In genomic region chr1:66676616-66677298, GRCh38 we compare ENCODE assay signal across 12 cellular contexts.
DNase-seq lines count a peak whose midpoint lies in the region; ATAC-seq and TF ChIP-seq lines count a peak whose summit lies in the region.
"Had no signal": no experiment of that assay in that cellular context is flagged by ENCODE, and none has a peak within 500 bp of the region (broad histone marks: within the 10 kb centered on the region; RNA-seq: fewer than 3 reads in every experiment).

No MANE protein-coding gene starts in this region.

- H3K36me3 Mint-ChIP-seq in osteocyte (ENCODE audit: unreplicated experiment), result peaks cover 38% of the 10 kb centered on the region
- H3K36me3 Mint-ChIP-seq in progenitor cell of endocrine pancreas (ENCODE audit: insufficient read depth), result no peaks in the 10 kb centered on the region

- H3K4me2 ChIP-seq in PC-3 (ENCODE audit: low read length), result no peak overlapping the region
- H3K4me2 ChIP-seq: BLaER1 had no signal

- POLR2A ChIA-PET in PC-3 (lab: Charles Lee; ENCODE audit: unreplicated experiment), result no interaction called here

- H4K20me1 ChIP-seq in PC-3 (ENCODE audit: low read length), result no peaks in the 10 kb centered on the region
- H4K20me1 ChIP-seq: BLaER1 had no signal

- H2AFZ ChIP-seq in PC-3 (ENCODE audit: low read length), result no peak overlapping the region

- H3K9me3 Mint-ChIP-seq in osteocyte (ENCODE audit: unreplicated experiment) (no peaks in the 10 kb centered on the region), progenitor cell of endocrine pancreas (ENCODE audit: low read depth) (no peaks in the 10 kb centered on the region)

- peak overlapping the region; percentile 86 for H3K27ac ChIP-seq in SK-N-MC
- H3K27ac ChIP-seq in PC-3 (ENCODE audit: low read length), result no peak overlapping the region
- H3K27ac ChIP-seq: BLaER1 had no signal

- H3K9ac ChIP-seq in SK-N-MC (ENCODE audit: insufficient read length), result peak overlapping the region; percentile 52
- no peak overlapping the region for H3K9ac ChIP-seq in PC-3 (ENCODE audit: low read length)
- H3K9ac ChIP-seq: BLaER1 had no signal

- ATAC-seq in GM19035 (IDR thresholded peaks at IDR 0.05; ENCODE audit: unreplicated experiment), result no peak
- no peak for ATAC-seq in PC-3

- no peaks in the 10 kb centered on the region for H3F3A ChIP-seq in PC-3 (ENCODE audit: low read length, unreplicated experiment)

- peaks cover 83% of the 10 kb centered on the region for H3K27me3 ChIP-seq in PC-3 (ENCODE audit: low read length)
- H3K27me3 ChIP-seq in BE2C, result no peaks in the 10 kb centered on the region
- H3K27me3 ChIP-seq: BLaER1 had no signal

- DNase-seq in AG08396 (ENCODE audit: low spot score) (peak; percentile 8), SK-N-MC (ENCODE audit: low read depth, low spot score) (peak; percentile 45), fibroblast of the conjunctiva (ENCODE audit: low read depth) (peak; percentile 3), osteocyte (ENCODE audit: extremely low spot score, unreplicated experiment) (no peak), PC-3 (no peak), progenitor cell of endocrine pancreas (ENCODE audit: low spot score, unreplicated experiment) (no peak), BE2C (no peak)
- DNase-seq: NCI-H2081 treated with DMSO at 0.1 percent for 48 hours; retina; stimulated activated CD8-positive, alpha-beta memory T cell treated with anti-CD3 and anti-CD28 coated beads, Interleukin-4, amount 100 ng/mL, for 48 hours had no signal

- H3K9me3 ChIP-seq in SK-N-MC (ENCODE audit: low read depth, low read length) (no peaks in the 10 kb centered on the region), PC-3 (ENCODE audit: low read length) (no peaks in the 10 kb centered on the region), BE2C (no peaks in the 10 kb centered on the region)
- H3K9me3 ChIP-seq: BLaER1 had no signal

- no peaks in the 10 kb centered on the region for H3K27me3 Mint-ChIP-seq in osteocyte (ENCODE audit: unreplicated experiment)
- H3K27me3 Mint-ChIP-seq in progenitor cell of endocrine pancreas, result no peaks in the 10 kb centered on the region

- intact Hi-C loops in PC-3 (cut with micrococcal nuclease), result no loop called here

- H3K27ac Mint-ChIP-seq in osteocyte (ENCODE audit: unreplicated experiment) (peak overlapping the region; percentile 97), progenitor cell of endocrine pancreas (no peak overlapping the region)

- no TSS peak for BruUV-seq in PC-3 (replicated peaks; lab: Mats Ljungman, UMichigan)

- H3K79me2 ChIP-seq in PC-3 (ENCODE audit: low read length), result no peaks in the 10 kb centered on the region

- TF ChIP-seq CTCF in osteocyte (IDR thresholded peaks at IDR 0.05), result no peak
- TF ChIP-seq CTCF in PC-3 (conservative IDR thresholded peaks at IDR 0.05; ENCODE audit: low read depth, low read length), result no peak
- TF ChIP-seq CTCF in progenitor cell of endocrine pancreas (IDR thresholded peaks at IDR 0.05; ENCODE audit: unreplicated experiment), result no peak
- TF ChIP-seq CTCF in BE2C (IDR thresholded peaks at IDR 0.05; ENCODE audit: low read depth, low read length), result no peak

- H3K4me3 ChIP-seq in SK-N-MC (peak overlapping the region; percentile 24), PC-3 (ENCODE audit: low read length) (no peak overlapping the region), BE2C (ENCODE audit: low read depth, low read length) (no peak overlapping the region)
- H3K4me3 ChIP-seq: BLaER1 had no signal

- H3K9me2 ChIP-seq in PC-3 (replicated peaks; ENCODE audit: low read length), result no peaks in the 10 kb centered on the region

- CTCF ChIA-PET in PC-3 (lab: Charles Lee), result no interaction called here

- H3K4me3 Mint-ChIP-seq in osteocyte (ENCODE audit: unreplicated experiment) (peak overlapping the region; percentile 23), progenitor cell of endocrine pancreas (ENCODE audit: low read depth) (no peak overlapping the region)

- H3K4me1 Mint-ChIP-seq in osteocyte (ENCODE audit: unreplicated experiment), result peaks cover 50% of the 10 kb centered on the region
- H3K4me1 Mint-ChIP-seq in progenitor cell of endocrine pancreas (ENCODE audit: low read depth), result peaks cover 2% of the 10 kb centered on the region

- H3K4me1 ChIP-seq in PC-3 (ENCODE audit: insufficient read depth, low read length) (no peaks in the 10 kb centered on the region), BE2C (no peaks in the 10 kb centered on the region)

- H3K36me3 ChIP-seq in SK-N-MC (ENCODE audit: insufficient read depth, low read length), result no peaks in the 10 kb centered on the region
- H3K36me3 ChIP-seq in PC-3 (ENCODE audit: low read depth, low read length), result no peaks in the 10 kb centered on the region
- no peaks in the 10 kb centered on the region for H3K36me3 ChIP-seq in BE2C
- H3K36me3 ChIP-seq: BLaER1 had no signal

Comparison
In these comparisons a context has a peak if more than half of its experiments do, and no peak if none do; other contexts are left out.
1. DNase-seq: peak in AG08396 (single experiment), SK-N-MC (single experiment) and fibroblast of the conjunctiva (single experiment); none in osteocyte (single experiment), PC-3 (single experiment), progenitor cell of endocrine pancreas (single experiment) and BE2C (single experiment).